In genomic region chr16:80931985-80932720, GRCh38 we compare ENCODE assay signal across 8 cellular contexts.
DNase-seq lines count a peak whose midpoint lies in the region; ATAC-seq and TF ChIP-seq lines count a peak whose summit lies in the region.

No MANE protein-coding gene starts in this region.

- peaks cover 47% of the 10 kb centered on the region for H3K27me3 Mint-ChIP-seq in activated CD4-positive, alpha-beta memory T cell treated with anti-CD3 and anti-CD28 coated beads, Interleukin-2, amount 10 ng/mL, durations not matched to agents 7 days and 5 days

- no peaks in the 10 kb centered on the region for H3K36me3 ChIP-seq in H7 (replicated peaks; ENCODE audit: control insufficient read depth, insufficient read depth, low read length)
- no peaks in the 10 kb centered on the region for H3K36me3 ChIP-seq in mucosa of stomach (ENCODE audit: control insufficient read depth, insufficient read depth, low read length)
- H3K36me3 ChIP-seq in tibial artery: no peaks in the 10 kb centered on the region

- intact Hi-C loops in tibial artery (cut with DNase I; ENCODE audit: low total_unique reads): loop anchor here (2.0 to 10.0 kb wide), 2 partner anchors 31 to 63 kb away; no protein-coding TSS in a partner anchor

- H3K4me1 Mint-ChIP-seq in activated CD4-positive, alpha-beta memory T cell treated with anti-CD3 and anti-CD28 coated beads, Interleukin-2, amount 10 ng/mL, durations not matched to agents 7 days and 5 days: peaks cover 6% of the 10 kb centered on the region

- peak overlapping the region; percentile 73 to 83 for H3K27ac ChIP-seq in tibial artery

- H3K9me3 ChIP-seq in mucosa of stomach (ENCODE audit: control insufficient read depth, low read length) (no peaks in the 10 kb centered on the region), tibial artery (no peaks in the 10 kb centered on the region)

- H3K4me3 Mint-ChIP-seq in activated CD4-positive, alpha-beta memory T cell treated with anti-CD3 and anti-CD28 coated beads, Interleukin-2, amount 10 ng/mL, durations not matched to agents 7 days and 5 days: peak overlapping the region; percentile 46

- H3K9me3 Mint-ChIP-seq in activated CD4-positive, alpha-beta memory T cell treated with anti-CD3 and anti-CD28 coated beads, Interleukin-2, amount 10 ng/mL, durations not matched to agents 7 days and 5 days: peaks cover 6% of the 10 kb centered on the region

- no peaks in the 10 kb centered on the region for H3K36me3 Mint-ChIP-seq in activated CD4-positive, alpha-beta memory T cell treated with anti-CD3 and anti-CD28 coated beads, Interleukin-2, amount 10 ng/mL, durations not matched to agents 7 days and 5 days (ENCODE audit: low read depth)

- ATAC-seq in HG03342 (IDR thresholded peaks at IDR 0.05; ENCODE audit: unreplicated experiment): no peak

- peak overlapping the region; percentile 57 for H3K4me3 ChIP-seq in AG09309 (ENCODE audit: control insufficient read depth, low read depth, low read length)
- H3K4me3 ChIP-seq in H7 (ENCODE audit: insufficient read depth, low read depth, low read length): peak overlapping the region; percentile 44
- peak overlapping the region; percentile 33 for H3K4me3 ChIP-seq in fibroblast of mammary gland (ENCODE audit: control insufficient read depth, low read depth, low read length)
- H3K4me3 ChIP-seq in mucosa of stomach (ENCODE audit: low read length): peak overlapping the region; percentile 31
- H3K4me3 ChIP-seq in tibial artery: peak overlapping the region; percentile 50 to 59

- peak; percentile 10 for DNase-seq in AG09309 (ENCODE audit: low read depth)
- DNase-seq in H7: peak; percentile 89
- DNase-seq in activated CD4-positive, alpha-beta memory T cell treated with anti-CD3 and anti-CD28 coated beads, Interleukin-2, amount 10 ng/mL, durations not matched to agents 7 days and 5 days: peak; percentile 17
- peak; percentile 61 for DNase-seq in fibroblast of mammary gland (ENCODE audit: low read depth)
- DNase-seq in tibial artery: peak; percentile 62 to 79
- DNase-seq in stimulated activated naive CD4-positive, alpha-beta T cell (lab: John Stamatoyannopoulos, UW): no peak

- POLR2A ChIA-PET in activated CD4-positive, alpha-beta memory T cell treated with anti-CD3 and anti-CD28 coated beads, Interleukin-2, amount 10 ng/mL, durations not matched to agents 7 days and 5 days (lab: Charles Lee): no interaction called here

- H3K4me1 ChIP-seq in mucosa of stomach (ENCODE audit: control insufficient read depth, insufficient read depth, low read length) (no peaks in the 10 kb centered on the region), tibial artery (peaks cover 0 to 18% (median 12%) of the 10 kb centered on the region in 4 donors)

- peak overlapping the region; percentile 53 for H3K9ac ChIP-seq in mucosa of stomach (ENCODE audit: low read length)

- TF ChIP-seq CTCF in AG09309 (IDR thresholded peaks at IDR 0.05; ENCODE audit: control insufficient read depth, insufficient read depth, low read depth, low read length, missing control alignments) (no peak), fibroblast of mammary gland (conservative IDR thresholded peaks at IDR 0.05; ENCODE audit: control insufficient read depth, insufficient read depth, low read depth, low read length) (no peak), tibial artery (IDR thresholded peaks at IDR 0.05) (no peak)

- no peak overlapping the region for H3K27ac Mint-ChIP-seq in activated CD4-positive, alpha-beta memory T cell treated with anti-CD3 and anti-CD28 coated beads, Interleukin-2, amount 10 ng/mL, durations not matched to agents 7 days and 5 days

- peaks cover 35% of the 10 kb centered on the region for H3K27me3 ChIP-seq in H7 (ENCODE audit: control insufficient read depth, insufficient read depth, low read length)
- H3K27me3 ChIP-seq in mucosa of stomach (ENCODE audit: control insufficient read depth, insufficient read depth, low read length): peaks cover 27% of the 10 kb centered on the region
- no peaks in the 10 kb centered on the region for H3K27me3 ChIP-seq in tibial artery

- CTCF ChIA-PET in activated CD4-positive, alpha-beta memory T cell treated with anti-CD3 and anti-CD28 coated beads, Interleukin-2, amount 10 ng/mL, durations not matched to agents 7 days and 5 days (lab: Charles Lee): no interaction called here

Comparison
In these comparisons a context has a peak if more than half of its experiments do, and no peak if none do; other contexts are left out.
1. DNase-seq: peak in AG09309 (single experiment), H7 (single experiment), activated CD4-positive, alpha-beta memory T cell treated with anti-CD3 and anti-CD28 coated beads, Interleukin-2, amount 10 ng/mL, durations not matched to agents 7 days and 5 days (single experiment), fibroblast of mammary gland (single experiment) and tibial artery (2 of 2); none in stimulated activated naive CD4-positive, alpha-beta T cell (0 of 6).
2. Peak in every context shown above with its lines, with median percentiles within 50 percentile points of each other: H3K4me3 ChIP-seq.